Comparison of ENCODE assay signal across 10 cellular contexts in the genomic region with DNA sequence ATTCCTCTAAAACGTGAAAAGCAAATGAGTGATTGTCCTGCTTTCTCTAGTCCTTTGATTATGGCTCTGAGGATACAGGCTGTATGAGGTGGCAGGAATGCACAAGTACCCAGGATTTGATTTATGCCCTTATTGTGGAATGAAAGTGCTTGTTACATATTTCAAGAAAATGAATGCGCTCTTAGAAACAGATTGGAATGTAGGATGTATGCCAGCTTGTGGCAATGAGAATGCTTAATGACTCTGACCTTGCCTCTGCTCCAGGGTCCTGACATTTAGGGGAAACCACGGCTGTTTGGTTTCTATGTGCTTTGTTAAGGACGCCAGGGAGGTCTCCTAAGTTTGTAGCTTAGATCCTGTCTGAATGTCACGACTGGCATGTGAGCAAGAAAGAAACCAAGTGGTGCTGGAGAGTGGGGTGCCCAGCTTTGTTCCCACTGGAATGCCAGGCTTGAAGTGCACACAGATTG. TPM values are rescaled to one million over a fixed set of nuclear protein-coding genes. Genes with fewer than 3 reads are reported as not detected.
A peak's percentile ranks its signal among the peaks of the same experiment; 100 is the strongest.
DNase-seq lines count a peak whose midpoint lies in the region; ATAC-seq, FAIRE-seq and TF ChIP-seq lines count a peak whose summit lies in the region.
"Had no signal": no experiment of that assay in that cellular context is flagged by ENCODE, and none has a peak within 500 bp of the region (broad histone marks: within the 10 kb centered on the region; RNA-seq: fewer than 3 reads in every experiment).

No MANE protein-coding gene starts in this region.

- H3K4me2 ChIP-seq in mesenchymal stem cell (ENCODE audit: low read length, poor library complexity, severe bottlenecking): no peak overlapping the region

- no peak overlapping the region for H2BK15ac ChIP-seq in mesenchymal stem cell (ENCODE audit: low read depth, poor library complexity, severe bottlenecking)

- H3K4ac ChIP-seq in mesenchymal stem cell (ENCODE audit: low read depth in 1 of 2, low read length in 2 of 2): peak overlapping the region; percentile 32 to 60

- H3K9ac ChIP-seq in mesenchymal stem cell (ENCODE audit: low read length): peak overlapping the region; percentile 99

- TF ChIP-seq CTCF in BE2C (IDR thresholded peaks at IDR 0.05; ENCODE audit: low read depth, low read length): no peak
- TF ChIP-seq CTCF in astrocyte of the spinal cord (IDR thresholded peaks at IDR 0.05; ENCODE audit: low read depth, low read length): no peak
- no peak for TF ChIP-seq CTCF in WERI-Rb-1 (IDR thresholded peaks at IDR 0.05; ENCODE audit: low read depth, low read length)

- FAIRE-seq in HTR-8/SVneo (lab: Jason Lieb, UNC) (no peak), urothelium cell line (lab: Jason Lieb, UNC) (no peak)

- H4K8ac ChIP-seq in mesenchymal stem cell (ENCODE audit: low read length): peak overlapping the region; percentile 81

- DNase-seq in BE2C (no peak), HTR-8/SVneo (ENCODE audit: insufficient read length, low spot score) (peak; percentile 62), astrocyte of the spinal cord (ENCODE audit: low read depth, low spot score) (peak; percentile 23), mesenchymal stem cell (no peak), WERI-Rb-1 (no peak), urothelium cell line (ENCODE audit: low spot score) (no peak)
- DNase-seq: KBM-7 had no signal

- H2AFZ ChIP-seq in mesenchymal stem cell (ENCODE audit: low read depth, low read length): no peak overlapping the region

- H3K23ac ChIP-seq in mesenchymal stem cell (ENCODE audit: low read length in 2 of 2): no peak overlapping the region

- no peak overlapping the region for H2BK5ac ChIP-seq in mesenchymal stem cell (ENCODE audit: low read depth, low read length, poor library complexity, severe bottlenecking)

- H3K79me1 ChIP-seq in mesenchymal stem cell (replicated peaks; ENCODE audit: low read length, poor library complexity, severe bottlenecking): peaks cover 4% of the 10 kb centered on the region

- peak overlapping the region; percentile 7 to 49 for H2BK12ac ChIP-seq in mesenchymal stem cell (ENCODE audit: low read length in 2 of 2)

- 0 out of 2 replicates have a peak, but pooled peaks cover 3% of the 10 kb centered on the region for H3K27me3 ChIP-seq in BE2C
- no peaks in the 10 kb centered on the region for H3K27me3 ChIP-seq in mesenchymal stem cell (ENCODE audit: control insufficient read depth in 1 of 2, insufficient read depth in 1 of 2, low read length in 2 of 2)
- H3K27me3 ChIP-seq in WERI-Rb-1 (ENCODE audit: insufficient read depth, low read depth, severe bottlenecking): no peaks in the 10 kb centered on the region

- peak overlapping the region; percentile 64 for H2BK120ac ChIP-seq in mesenchymal stem cell (ENCODE audit: low read depth, low read length)

- H2AK5ac ChIP-seq in mesenchymal stem cell (ENCODE audit: low read length, severe bottlenecking): no peak overlapping the region

- peak overlapping the region; percentile 79 to 91 for H3K18ac ChIP-seq in mesenchymal stem cell (ENCODE audit: low read depth in 1 of 2, low read length in 2 of 2)

- H3K4me3 ChIP-seq in BE2C (ENCODE audit: low read depth, low read length) (0 out of 2 replicates have a peak overlapping the region, but pooled peaks have one; percentile 21), astrocyte of the spinal cord (ENCODE audit: low read depth, low read length) (no peak overlapping the region), mesenchymal stem cell (ENCODE audit: insufficient read depth in 1 of 2, low read depth in 1 of 2, low read length in 2 of 2) (peak overlapping the region in 1 of 2 experiments; percentile 96), WERI-Rb-1 (ENCODE audit: low read depth, low read length) (no peak overlapping the region)
- H3K4me3 ChIP-seq: prostate gland had no signal

- 25% methylated on average over 5 of the region's 5 CpGs for WGBS in mesenchymal stem cell

- H3K9me3 ChIP-seq in BE2C (no peaks in the 10 kb centered on the region), mesenchymal stem cell (ENCODE audit: control insufficient read depth, low read length) (no peaks in the 10 kb centered on the region), WERI-Rb-1 (ENCODE audit: severe bottlenecking) (no peaks in the 10 kb centered on the region)
- H3K9me3 ChIP-seq: prostate gland had no signal

- no peak overlapping the region for H4K91ac ChIP-seq in mesenchymal stem cell (ENCODE audit: low read length)

- in situ Hi-C loops in astrocyte of the spinal cord (cut with HindIII; ENCODE audit: low sequenced_read_pairs): no loop called here

- H3K27ac ChIP-seq in mesenchymal stem cell (ENCODE audit: low read length, poor library complexity, severe bottlenecking) (peak overlapping the region; percentile 8), WERI-Rb-1 (no peak overlapping the region)

- H3K4me1 ChIP-seq in BE2C: peaks cover 8% of the 10 kb centered on the region
- H3K4me1 ChIP-seq in mesenchymal stem cell (ENCODE audit: control insufficient read depth, insufficient read depth, low read depth, low read length): peaks cover 14% of the 10 kb centered on the region
- H3K4me1 ChIP-seq: prostate gland had no signal

- peaks cover 71% of the 10 kb centered on the region for H3K36me3 ChIP-seq in BE2C
- H3K36me3 ChIP-seq in mesenchymal stem cell (ENCODE audit: control insufficient read depth in 1 of 2, insufficient read depth in 2 of 2, low read depth in 1 of 2, low read length in 2 of 2): peaks cover 25 to 56% of the 10 kb centered on the region in 2 experiments
- peaks cover 78% of the 10 kb centered on the region for H3K36me3 ChIP-seq in WERI-Rb-1
- H3K36me3 ChIP-seq: prostate gland had no signal

- no peak for ATAC-seq in HG03095 (IDR thresholded peaks at IDR 0.05; ENCODE audit: unreplicated experiment)
- no peak for ATAC-seq in HG03469 (IDR thresholded peaks at IDR 0.05; ENCODE audit: unreplicated experiment)

- no peak overlapping the region for H3K14ac ChIP-seq in mesenchymal stem cell (ENCODE audit: low read length in 2 of 2)

RNA-seq across cellular contexts. Expression of gene PRCD, which starts 22.0 kb away (rescaled TPM):
- polyA plus RNA-seq in BE2C (2012; ENCODE audit: insufficient read depth, insufficient read length, low read depth): 44.2 TPM
- polyA plus RNA-seq in mesenchymal stem cell (2013, experiment 1 of 2): 13.5 TPM
- 14.0 TPM for polyA plus RNA-seq in mesenchymal stem cell (2013, experiment 2 of 2)

RNA-seq across cellular contexts. Expression of gene ST6GALNAC2, which starts 23.8 kb away (rescaled TPM):
- polyA plus RNA-seq in BE2C (2012; ENCODE audit: insufficient read depth, insufficient read length, low read depth): not detected
- 0.72 TPM for polyA plus RNA-seq in mesenchymal stem cell (2013, experiment 1 of 2)
- 0.78 TPM for polyA plus RNA-seq in mesenchymal stem cell (2013, experiment 2 of 2)

RNA-seq across cellular contexts. Expression of gene CYGB, which starts 24.3 kb away (rescaled TPM):
- 160 TPM for polyA plus RNA-seq in BE2C (2012; ENCODE audit: insufficient read depth, insufficient read length, low read depth)
- polyA plus RNA-seq in mesenchymal stem cell (2013, experiment 1 of 2): 313 TPM
- polyA plus RNA-seq in mesenchymal stem cell (2013, experiment 2 of 2): 315 TPM

Comparison
In these comparisons a context has a peak if more than half of its experiments do, and no peak if none do; other contexts are left out.
1. DNase-seq: peak in HTR-8/SVneo (single experiment) and astrocyte of the spinal cord (single experiment); none in BE2C (single experiment), mesenchymal stem cell (single experiment), WERI-Rb-1 (single experiment) and urothelium cell line (single experiment).